In the genomic region with DNA sequence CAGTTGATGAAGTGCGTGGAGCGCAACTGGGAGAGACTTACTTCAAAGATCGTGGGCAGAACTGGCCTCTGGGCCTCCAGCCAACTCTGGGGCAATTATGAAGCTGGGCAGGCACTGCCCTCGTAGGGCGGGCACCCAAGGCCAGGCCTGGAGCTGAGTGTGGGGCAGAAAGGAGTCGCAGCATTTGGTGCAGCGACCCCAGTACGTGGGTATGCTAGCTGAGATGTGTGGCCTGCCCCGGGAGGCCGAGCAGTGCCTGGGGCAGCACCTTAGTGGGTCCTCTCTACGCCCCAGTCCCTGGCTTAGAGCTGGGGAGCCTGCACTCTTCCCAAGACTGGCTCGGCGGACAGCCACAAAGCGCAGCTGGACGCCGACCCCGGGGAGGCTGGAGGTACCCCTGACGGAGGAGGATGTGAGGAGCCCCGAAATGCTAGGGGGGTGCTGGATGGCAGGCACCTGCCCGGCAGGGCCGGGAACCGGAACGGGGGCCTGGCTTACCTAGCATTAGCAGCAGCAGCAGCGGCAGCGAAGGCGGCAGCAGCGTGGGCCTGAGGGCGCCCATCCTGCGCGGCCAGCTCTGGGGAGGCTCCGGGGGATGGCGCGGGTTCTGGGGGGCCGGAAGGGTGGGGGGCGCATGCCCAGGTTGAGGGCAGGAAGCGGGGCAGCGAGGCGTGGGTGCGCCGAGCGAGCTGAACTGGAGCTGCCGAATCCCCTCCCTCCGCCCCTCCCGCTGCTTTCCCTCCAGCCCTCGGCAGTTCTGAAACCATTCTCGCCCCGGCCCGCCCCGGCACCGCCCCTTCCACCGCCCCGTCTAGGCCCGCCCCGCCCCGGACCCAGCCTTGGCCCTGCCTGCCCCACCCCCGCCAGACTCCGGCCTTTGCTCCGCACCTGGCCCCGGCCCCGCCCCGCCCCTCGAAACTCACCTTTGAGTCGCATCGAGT, we compare ENCODE assay signal across 8 cellular contexts. TPM values are rescaled to one million over a fixed set of nuclear protein-coding genes. Genes with fewer than 3 reads are reported as not detected.
A peak's percentile ranks its signal among the peaks of the same experiment; 100 is the strongest.
DNase-seq lines count a peak whose midpoint lies in the region; ATAC-seq and TF ChIP-seq lines count a peak whose summit lies in the region.

A gene with protein sequence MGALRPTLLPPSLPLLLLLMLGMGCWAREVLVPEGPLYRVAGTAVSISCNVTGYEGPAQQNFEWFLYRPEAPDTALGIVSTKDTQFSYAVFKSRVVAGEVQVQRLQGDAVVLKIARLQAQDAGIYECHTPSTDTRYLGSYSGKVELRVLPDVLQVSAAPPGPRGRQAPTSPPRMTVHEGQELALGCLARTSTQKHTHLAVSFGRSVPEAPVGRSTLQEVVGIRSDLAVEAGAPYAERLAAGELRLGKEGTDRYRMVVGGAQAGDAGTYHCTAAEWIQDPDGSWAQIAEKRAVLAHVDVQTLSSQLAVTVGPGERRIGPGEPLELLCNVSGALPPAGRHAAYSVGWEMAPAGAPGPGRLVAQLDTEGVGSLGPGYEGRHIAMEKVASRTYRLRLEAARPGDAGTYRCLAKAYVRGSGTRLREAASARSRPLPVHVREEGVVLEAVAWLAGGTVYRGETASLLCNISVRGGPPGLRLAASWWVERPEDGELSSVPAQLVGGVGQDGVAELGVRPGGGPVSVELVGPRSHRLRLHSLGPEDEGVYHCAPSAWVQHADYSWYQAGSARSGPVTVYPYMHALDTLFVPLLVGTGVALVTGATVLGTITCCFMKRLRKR (minus strand): TSS at position 709 of the 941 bp plus-strand sequence. CDS start 147 bp downstream, at position 562.

- H3K4me1 ChIP-seq in Caco-2 (peaks cover 30% of the 10 kb centered on the region), neuron (ENCODE audit: insufficient read depth, low read length) (peaks cover 44% of the 10 kb centered on the region)

- H3K36me3 Mint-ChIP-seq in Caco-2 (ENCODE audit: insufficient read depth, unreplicated experiment) = peaks cover 11% of the 10 kb centered on the region

- in situ Hi-C loops in KBM-7 (cut with MboI; ENCODE audit: low pct_unique_long_range_greater_than_20kb, low sequenced_read_pairs) = no loop called here

- no peaks in the 10 kb centered on the region; the same call in 1 of the 2 replicates for H3K36me3 ChIP-seq in Caco-2 (ENCODE audit: control insufficient read depth, insufficient read depth, low read length)
- H3K36me3 ChIP-seq in neuron (ENCODE audit: insufficient read depth, low read length) = no peaks in the 10 kb centered on the region

- intact Hi-C loops in Caco-2 (cut with micrococcal nuclease; ENCODE audit: unreplicated experiment) = loop anchor here (1.0 kb wide), 1 partner anchor 13 kb away; no protein-coding TSS in a partner anchor

- H3K27ac Mint-ChIP-seq in Caco-2 (ENCODE audit: unreplicated experiment) = peak within 1 kb of the TSS; percentile 77

- peaks cover 26% of the 10 kb centered on the region for H3K4me1 Mint-ChIP-seq in Caco-2 (ENCODE audit: low read depth, unreplicated experiment)

- ATAC-seq in GM21526 (IDR thresholded peaks at IDR 0.05; ENCODE audit: low FRiP score, unreplicated experiment) = peak; percentile 31

- TF ChIP-seq CTCF in Caco-2 (IDR thresholded peaks at IDR 0.05; ENCODE audit: insufficient read depth in 1 of 2, low read depth in 1 of 2, low read length in 1 of 2, severe bottlenecking in 1 of 2, unreplicated experiment in 1 of 2) (no peak), fibroblast of villous mesenchyme (IDR thresholded peaks at IDR 0.05; ENCODE audit: insufficient read depth, low read depth, low read length) (no peak), subcutaneous adipose tissue (IDR thresholded peaks at IDR 0.05; ENCODE audit: low read depth) (no peak)

- H3K27me3 Mint-ChIP-seq in Caco-2 (ENCODE audit: insufficient read depth, unreplicated experiment) = no peaks in the 10 kb centered on the region

- DNase-seq in Caco-2 (peak; percentile 93 to 95), KBM-7 (peak; percentile 51), fibroblast of villous mesenchyme (ENCODE audit: low read depth) (peak; percentile 83)
- DNase-seq in activated effector memory CD4-positive, alpha-beta T cell treated with Interleukin-2 at 50 U/mL for 16 hours = peak; percentile 91

- no TSS peak for BruUV-seq in Caco-2 (replicated peaks; lab: Mats Ljungman, UMichigan)

- peak within 1 kb of the TSS; percentile 83 for H3K4me3 ChIP-seq in Caco-2 (ENCODE audit: low read depth, low read length)
- H3K4me3 ChIP-seq in fibroblast of villous mesenchyme (ENCODE audit: low read depth, low read length) = peak within 1 kb of the TSS; percentile 75
- peak within 1 kb of the TSS; percentile 60 for H3K4me3 ChIP-seq in neuron (ENCODE audit: low read length)

- H3K27me3 ChIP-seq in Caco-2 (replicated peaks; ENCODE audit: control insufficient read depth, insufficient read depth, low read length) (no peaks in the 10 kb centered on the region), neuron (ENCODE audit: insufficient read depth, low read length) (no peaks in the 10 kb centered on the region)

- no peaks in the 10 kb centered on the region for H3K9me3 ChIP-seq in Caco-2
- no peaks in the 10 kb centered on the region for H3K9me3 ChIP-seq in neuron (ENCODE audit: low read length)

- peak within 1 kb of the TSS; percentile 63 for H2AFZ ChIP-seq in neuron (ENCODE audit: low read depth, low read length)

- POLR2A ChIA-PET in Caco-2 (lab: Charles Lee) = no interaction called here

- peak within 1 kb of the TSS; percentile 86 for H3K4me3 Mint-ChIP-seq in Caco-2 (ENCODE audit: unreplicated experiment)

- no peaks in the 10 kb centered on the region for H3K9me3 Mint-ChIP-seq in Caco-2 (ENCODE audit: unreplicated experiment)

- CTCF ChIA-PET in Caco-2 (lab: Charles Lee) = interaction anchor here (0.8 to 2.3 kb wide), 8 partner anchors 12 to 193 kb away, joined by 4 to 13 read pairs (median 12); no protein-coding TSS in a partner anchor

- TF ChIP-seq POLR2A in Raji (IDR thresholded peaks at IDR 0.05; ENCODE audit: insufficient read depth, low read depth, low read length) = peak; percentile 69

RNA-seq across cellular contexts. Expression of the gene that starts here (rescaled TPM):
- total RNA-seq in Caco-2 (2022) = 15.4 and 16.0 TPM in 2 replicates
- total RNA-seq in fibroblast of villous mesenchyme = 13.9 and 14.7 TPM in 2 replicates
- total RNA-seq in subcutaneous adipose tissue = 10 to 100 TPM in 3 of 4 donors, 1 to 10 TPM in 1; 6.4 to 28.8 (median 18.7) TPM

Comparison
In these comparisons a context has a peak if more than half of its experiments do, and no peak if none do; other contexts are left out.
1. Peak in every context shown above with its lines: DNase-seq, ATAC-seq and H3K4me3 ChIP-seq.